Comparison of ENCODE assay signal across 9 cellular contexts in genomic region chr2:190318514-190318913, GRCh38. TPM values are rescaled to one million over a fixed set of nuclear protein-coding genes. Genes with fewer than 3 reads are reported as not detected.
A peak's percentile ranks its signal among the peaks of the same experiment; 100 is the strongest.
DNase-seq lines count a peak whose midpoint lies in the region; ATAC-seq and TF ChIP-seq lines count a peak whose summit lies in the region.
"Had no signal": no experiment of that assay in that cellular context is flagged by ENCODE, and none has a peak within 500 bp of the region (broad histone marks: within the 10 kb centered on the region; RNA-seq: fewer than 3 reads in every experiment).

No MANE protein-coding gene starts in this region.

- H3K9ac ChIP-seq in mammary epithelial cell (ENCODE audit: insufficient read depth, low read length) = peak overlapping the region; percentile 80

- BruUV-seq in mammary epithelial cell (replicated peaks; lab: Mats Ljungman, UMichigan) = no TSS peak

- peak overlapping the region; percentile 90 for H2AFZ ChIP-seq in mammary epithelial cell (ENCODE audit: low read depth, low read length)

- no peaks in the 10 kb centered on the region for H3K27me3 ChIP-seq in left ventricle myocardium inferior (ENCODE audit: low read depth)
- no peaks in the 10 kb centered on the region for H3K27me3 ChIP-seq in mammary epithelial cell (ENCODE audit: insufficient read depth, low read length)

- DNase-seq in left ventricle myocardium inferior = no peak
- no peak for DNase-seq in Right ventricle myocardium superior
- no peak for DNase-seq in mammary epithelial cell
- peak; percentile 22 for DNase-seq in midbrain (lab: John Stamatoyannopoulos, UW)
- DNase-seq in ureter (ENCODE audit: low spot score) = no peak
- no peak for DNase-seq in SK-N-DZ (ENCODE audit: low spot score)
- DNase-seq: GDM1 had no signal

- in situ Hi-C loops in mammary epithelial cell (cut with MboI; ENCODE audit: low sequenced_read_pairs in 2 of 2) = loop anchor here in 1 of 2 donors (25.0 kb wide), 1 partner anchor 231 kb away; no protein-coding TSS in a partner anchor

- peak overlapping the region; percentile 83 for H3K4me3 ChIP-seq in left ventricle myocardium inferior
- peak overlapping the region; percentile 66 to 77 (median 75) for H3K4me3 ChIP-seq in mammary epithelial cell (replicated peaks in 1 of 3; ENCODE audit: insufficient read depth in 1 of 3, low read depth in 2 of 3, low read length in 3 of 3)

- 49% methylated on average over 4 of the region's 4 CpGs for WGBS in mammary epithelial cell (ENCODE audit: low coverage, missing lambda C conversion rate)

- H3K4me1 ChIP-seq in left ventricle myocardium inferior (peaks cover 30% of the 10 kb centered on the region), mammary epithelial cell (ENCODE audit: insufficient read depth, low read length) (peaks cover 3% of the 10 kb centered on the region)

- H3K27ac ChIP-seq in left ventricle myocardium inferior (replicated peaks) (no peak overlapping the region), mammary epithelial cell (ENCODE audit: insufficient read depth, low read depth, low read length) (peak overlapping the region; percentile 37)

- H3K9me3 ChIP-seq in left ventricle myocardium inferior (replicated peaks) (no peaks in the 10 kb centered on the region), mammary epithelial cell (replicated peaks; ENCODE audit: insufficient read depth, low read length) (no peaks in the 10 kb centered on the region)

- no peaks in the 10 kb centered on the region for H3K36me3 ChIP-seq in left ventricle myocardium inferior
- H3K36me3 ChIP-seq in mammary epithelial cell (ENCODE audit: insufficient read depth, low read length) = no peaks in the 10 kb centered on the region

- peaks cover 36% of the 10 kb centered on the region for H3K79me2 ChIP-seq in mammary epithelial cell (ENCODE audit: insufficient read depth, low read length)

- CTCF ChIA-PET in mammary epithelial cell (lab: Charles Lee; ENCODE audit: low non-redundant PET) = interaction anchor here (0.6 kb wide), 2 partner anchors 299 to 658 kb away, joined by 4 to 6 read pairs; no protein-coding TSS in a partner anchor

- no peaks in the 10 kb centered on the region for H4K20me1 ChIP-seq in mammary epithelial cell (ENCODE audit: insufficient read depth, low read length)

- dilution Hi-C loops in mammary epithelial cell (cut with HindIII; ENCODE audit: low sequenced_read_pairs) = no loop called here

- H3K4me2 ChIP-seq in mammary epithelial cell (ENCODE audit: insufficient read depth, low read depth, low read length) = peak overlapping the region; percentile 98

- no peak for TF ChIP-seq CTCF in left ventricle myocardium inferior (IDR thresholded peaks at IDR 0.05; ENCODE audit: borderline replicate concordance)
- no peak for TF ChIP-seq CTCF in mammary epithelial cell (conservative IDR thresholded peaks at IDR 0.05 in 1 of 2, IDR thresholded peaks at IDR 0.05 in 1 of 2; ENCODE audit: extremely low read depth in 1 of 2, insufficient read depth in 1 of 2, low read depth in 1 of 2, low read length in 2 of 2)

- ATAC-seq in Right ventricle myocardium superior (ENCODE audit: poor library complexity) (no peak), HG03108 (IDR thresholded peaks at IDR 0.05; ENCODE audit: unreplicated experiment) (no peak), GM19467 (IDR thresholded peaks at IDR 0.05; ENCODE audit: unreplicated experiment) (no peak)

- intact Hi-C loops in left ventricle myocardium inferior (cut with micrococcal nuclease) (no loop called here), Right ventricle myocardium superior (cut with DNase I) (no loop called here), mammary epithelial cell (cut with micrococcal nuclease) (loop anchor here (2.0 kb wide), 1 partner anchor 40 kb away; no protein-coding TSS in a partner anchor)

RNA-seq across cellular contexts. Expression of gene HIBCH, which starts 1.1 kb away (rescaled TPM):
- total RNA-seq in left ventricle myocardium inferior (24.5 TPM), Right ventricle myocardium superior (22.5 TPM), mammary epithelial cell (10 to 100 TPM; 17.0 to 20.5 TPM), ureter (62.3 TPM)
- polyA plus RNA-seq in mammary epithelial cell = 7.7 TPM
- 4.7 TPM for polyA minus RNA-seq in mammary epithelial cell
- polyA plus RNA-seq in SK-N-DZ (2014; cell fraction: cytosol; rRNA removed) = 24.1 and 24.9 TPM in 2 replicates
- 20.5 and 21.3 TPM in 2 replicates for polyA plus RNA-seq in SK-N-DZ (2014; cell fraction: nucleus; rRNA removed)

RNA-seq across cellular contexts. Expression of gene INPP1, which starts 24.9 kb away (rescaled TPM):
- total RNA-seq in left ventricle myocardium inferior = 15.0 TPM
- total RNA-seq in Right ventricle myocardium superior = 17.6 TPM
- total RNA-seq in mammary epithelial cell = 10 to 100 TPM; 13.0 to 23.8 TPM
- 10.4 TPM for polyA plus RNA-seq in mammary epithelial cell
- 9.4 TPM for polyA minus RNA-seq in mammary epithelial cell
- total RNA-seq in ureter = 50.7 TPM
- polyA plus RNA-seq in SK-N-DZ (2014; cell fraction: cytosol; rRNA removed) = 2.2 and 4.3 TPM in 2 replicates
- polyA plus RNA-seq in SK-N-DZ (2014; cell fraction: nucleus; rRNA removed) = 2.4 and 6.0 TPM in 2 replicates
